In the genomic region with DNA sequence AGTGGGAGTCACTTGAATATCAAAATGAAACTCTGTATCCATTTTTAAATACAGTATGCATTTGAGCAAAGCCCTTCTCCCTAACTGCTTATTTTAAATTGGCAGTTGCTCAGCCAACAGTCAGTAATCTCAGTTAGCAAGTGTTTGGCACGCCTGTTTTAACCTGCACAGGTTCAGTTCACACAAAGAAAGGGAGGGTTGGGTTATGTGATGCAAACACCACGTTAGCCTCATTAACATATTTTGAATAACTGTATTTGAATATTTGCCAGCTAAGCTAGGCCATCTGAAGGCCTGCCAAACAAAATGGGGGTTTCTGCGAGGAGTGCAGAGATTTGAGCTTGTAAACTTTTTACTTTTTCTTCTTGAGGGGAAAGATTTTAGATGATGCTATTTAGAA, we compare ENCODE assay signal across 13 cellular contexts. TPM values are rescaled to one million over a fixed set of nuclear protein-coding genes. Genes with fewer than 3 reads are reported as not detected.
DNase-seq lines count a peak whose midpoint lies in the region; ATAC-seq and TF ChIP-seq lines count a peak whose summit lies in the region.
"Had no signal": no experiment of that assay in that cellular context is flagged by ENCODE, and none has a peak within 500 bp of the region (broad histone marks: within the 10 kb centered on the region; RNA-seq: fewer than 3 reads in every experiment).

No MANE protein-coding gene starts in this region.

- WGBS in suprapubic skin, result 47% methylated on average over 3 of the region's 3 CpGs

- H3K4me1 ChIP-seq in uterus (peaks cover 33 to 38% of the 10 kb centered on the region in 2 donors), suprapubic skin (peaks cover 98% of the 10 kb centered on the region)

- H3K27me3 ChIP-seq in uterus (no peaks in the 10 kb centered on the region), suprapubic skin (no peaks in the 10 kb centered on the region)

- H3K9me3 ChIP-seq in uterus (no peaks in the 10 kb centered on the region), suprapubic skin (no peaks in the 10 kb centered on the region)

- no peak for TF ChIP-seq EP300 in suprapubic skin (IDR thresholded peaks at IDR 0.05)

- TF ChIP-seq POLR2A in uterus (IDR thresholded peaks at IDR 0.05) (no peak), suprapubic skin (IDR thresholded peaks at IDR 0.05) (no peak)

- intact Hi-C loops in uterus (cut with DNase I; ENCODE audit: low total_unique reads), result no loop called here

- H3K27ac ChIP-seq in angular gyrus (ENCODE audit: low read depth, low read length) (peak overlapping the region; percentile 26), uterus (peak overlapping the region; percentile 45 to 76), suprapubic skin (no peak overlapping the region)

- peak; percentile 16 for DNase-seq in NCI-H345 (lab: John Stamatoyannopoulos, UW)
- no peak for DNase-seq in NCI-H345 treated with DMSO at 0.1 percent for 48 hours (lab: John Stamatoyannopoulos, UW; ENCODE audit: unreplicated experiment)
- DNase-seq in kidney tubule cell (ENCODE audit: low spot score), result peak; percentile 37
- no peak for DNase-seq in uterus
- DNase-seq in suprapubic skin (ENCODE audit: low spot score in 2 of 2), result no peak
- DNase-seq: activated CD4-positive, alpha-beta T cell treated with anti-CD3 and anti-CD28 coated beads for 36 hours; activated gamma-delta T cell; DND-41; NCI-H1092; stimulated activated naive CD4-positive, alpha-beta T cell treated with Interleukin-2 at 50 U/mL for 16 hours had no signal

- TF ChIP-seq CTCF in uterus (IDR thresholded peaks at IDR 0.05) (no peak), suprapubic skin (IDR thresholded peaks at IDR 0.05) (no peak)

- ATAC-seq in GM19035 (IDR thresholded peaks at IDR 0.05; ENCODE audit: unreplicated experiment), result no peak
- ATAC-seq in GM21367 (IDR thresholded peaks at IDR 0.05; ENCODE audit: unreplicated experiment), result no peak
- ATAC-seq: activated CD4-positive, alpha-beta T cell treated with anti-CD3 and anti-CD28 coated beads for 36 hours had no signal

- H3K4me3 ChIP-seq in uterus (no peak overlapping the region), suprapubic skin (no peak overlapping the region)

- H3K36me3 ChIP-seq in uterus (no peaks in the 10 kb centered on the region), suprapubic skin (no peaks in the 10 kb centered on the region)

RNA-seq across cellular contexts. Expression of gene GAB1, which starts 19.8 kb away (rescaled TPM):
- total RNA-seq in uterus (10 to 100 TPM; 50.4 to 65.3 (median 63.7) TPM), suprapubic skin (10 to 100 TPM; 39.5 to 64.5 (median 46.4) TPM)

Comparison
In these comparisons a context has a peak if more than half of its experiments do, and no peak if none do; other contexts are left out.
1. DNase-seq: peak in NCI-H345 (single experiment) and kidney tubule cell (single experiment); none in NCI-H345 treated with DMSO at 0.1 percent for 48 hours (single experiment), uterus (0 of 2) and suprapubic skin (0 of 2).